Comparison of ENCODE assay signal across 33 cellular contexts in genomic region chr9:133497443-133497842, GRCh38. TPM values are rescaled to one million over a fixed set of nuclear protein-coding genes. Genes with fewer than 3 reads are reported as not detected.
"Had no signal": no experiment of that assay in that cellular context is flagged by ENCODE, and none has a peak within 500 bp of the region (broad histone marks: within the 10 kb centered on the region; RNA-seq: fewer than 3 reads in every experiment).

No MANE protein-coding gene starts in this region.

- H3K4me1 ChIP-seq: foreskin keratinocyte had no signal

- H3K4me3 ChIP-seq: esophagus muscularis mucosa, gastrocnemius medialis had no signal

- H3K36me3 ChIP-seq: brain microvascular endothelial cell, esophagus muscularis mucosa, gastrocnemius medialis, WERI-Rb-1 had no signal

- DNase-seq: activated B cell treated with CpG ODN at 0.5 μM for 24 hours; activated CD4-positive, alpha-beta T cell treated with anti-CD3 and anti-CD28 coated beads for 48 hours; activated CD4-positive, alpha-beta T cell treated with anti-CD3 and anti-CD28 coated beads, Interleukin-2, amount 50 U/mL, for 1 hour; activated CD4-positive, alpha-beta T cell treated with anti-CD3 and anti-CD28 coated beads, Interleukin-2, amount 50 U/mL, for 48 hours; activated CD8-positive, alpha-beta memory T cell treated with anti-CD3 and anti-CD28 coated beads for 24 hours; activated CD8-positive, alpha-beta T cell treated with anti-CD3 and anti-CD28 coated beads for 36 hours; activated effector memory CD4-positive, alpha-beta T cell treated with Interleukin-2 at 50 U/mL for 16 hours; activated gamma-delta T cell treated with Interleukin-2 at 50 U/mL for 16 hours; activated naive CD4-positive, alpha-beta T cell treated with anti-CD3 and anti-CD28 coated beads, Interleukin-2, amount 50 U/mL, for 16 hours; activated naive CD4-positive, alpha-beta T cell treated with Interleukin-2 at 50 U/mL for 16 hours; activated T-cell treated with anti-CD3 and anti-CD28 coated beads, Interleukin-2, amount 50 U/mL, for 4 hours; amniotic stem cell; anterior cingulate cortex; brain microvascular endothelial cell; caudate nucleus; cortex of kidney; dermis blood vessel endothelial cell; effector CD4-positive, alpha-beta T cell; effector memory CD8-positive, alpha-beta T cell; erythroblast; foreskin keratinocyte; gastrocnemius medialis; T-helper 1 cell; T-helper 17 cell; T1000; WERI-Rb-1 had no signal

- H3K27me3 ChIP-seq: foreskin keratinocyte had no signal

- H3K27ac ChIP-seq: brain microvascular endothelial cell, esophagus muscularis mucosa, foreskin keratinocyte, gastrocnemius medialis, WERI-Rb-1 had no signal

- ATAC-seq: activated CD4-positive, CD25-positive, alpha-beta regulatory T cell treated with anti-CD3 and anti-CD28 coated beads, Interleukin-2, amount 50 U/mL, for 24 hours; activated CD8-positive, alpha-beta T cell treated with anti-CD3 and anti-CD28 coated beads for 36 hours; activated T-cell treated with anti-CD3 and anti-CD28 coated beads, Interleukin-2, amount 50 U/mL, for 4 hours; activated T-helper 17 cell treated with anti-CD3 and anti-CD28 coated beads, Interleukin-2, amount 50 U/mL, for 72 hours; effector memory CD8-positive, alpha-beta T cell; foreskin keratinocyte; gastrocnemius medialis; T-helper 17 cell had no signal

RNA-seq across cellular contexts. Expression of gene MYMK, which starts 27.3 kb away (rescaled TPM):
- total RNA-seq: activated B cell treated with CpG ODN at 0.5 μM for 24 hours; activated CD8-positive, alpha-beta T cell treated with anti-CD3 and anti-CD28 coated beads for 36 hours; activated T-cell treated with anti-CD3 and anti-CD28 coated beads, Interleukin-2, amount 50 U/mL, for 4 hours; activated T-helper 17 cell treated with anti-CD3 and anti-CD28 coated beads, Interleukin-2, amount 50 U/mL, for 72 hours; astrocyte; bronchial epithelial cell; chondrocyte; dermis blood vessel endothelial cell; esophagus muscularis mucosa; foreskin keratinocyte; gastrocnemius medialis; T-helper 17 cell had no signal
- polyA plus RNA-seq: adipose tissue, foreskin keratinocyte had no signal

RNA-seq across cellular contexts. Expression of gene ADAMTSL2, which starts 37.1 kb away (rescaled TPM):
- total RNA-seq: activated B cell treated with CpG ODN at 0.5 μM for 24 hours; activated T-helper 17 cell treated with anti-CD3 and anti-CD28 coated beads, Interleukin-2, amount 50 U/mL, for 72 hours; bronchial epithelial cell; foreskin keratinocyte; T-helper 17 cell had no signal
- polyA plus RNA-seq: foreskin keratinocyte had no signal
